Comparison of ENCODE assay signal across 8 cellular contexts in genomic region chr19:35040826-35041547, GRCh38. TPM values are rescaled to one million over a fixed set of nuclear protein-coding genes. Genes with fewer than 3 reads are reported as not detected.
DNase-seq lines count a peak whose midpoint lies in the region; ATAC-seq and TF ChIP-seq lines count a peak whose summit lies in the region.

No MANE protein-coding gene starts in this region.

- CTCF ChIA-PET in activated CD4-positive, alpha-beta T cell treated with anti-CD3 and anti-CD28 coated beads for 36 hours (lab: Charles Lee) = no interaction called here

- peaks cover 4% of the 10 kb centered on the region for H3K27me3 Mint-ChIP-seq in activated CD4-positive, alpha-beta T cell treated with anti-CD3 and anti-CD28 coated beads for 36 hours

- H3K36me3 Mint-ChIP-seq in activated CD4-positive, alpha-beta T cell treated with anti-CD3 and anti-CD28 coated beads for 36 hours (ENCODE audit: low read depth) = no peaks in the 10 kb centered on the region

- TF ChIP-seq RAD21 in liver (IDR thresholded peaks at IDR 0.05) = peak in 1 of 2 donors; percentile 48

- peak; percentile 3 for TF ChIP-seq CTCF in liver (IDR thresholded peaks at IDR 0.05; ENCODE audit: low read depth, low read length, missing input control)

- H3K4me2 ChIP-seq in Karpas-422 (ENCODE audit: low read depth, low read length, poor library complexity, severe bottlenecking) = no peak overlapping the region

- peaks cover 27% of the 10 kb centered on the region for H3K4me1 Mint-ChIP-seq in activated CD4-positive, alpha-beta T cell treated with anti-CD3 and anti-CD28 coated beads for 36 hours

- H3K79me2 ChIP-seq in Karpas-422 (ENCODE audit: low read length) = no peaks in the 10 kb centered on the region

- H3K9me3 Mint-ChIP-seq in activated CD4-positive, alpha-beta T cell treated with anti-CD3 and anti-CD28 coated beads for 36 hours (ENCODE audit: low read depth) = no peaks in the 10 kb centered on the region

- H3K4me1 ChIP-seq in liver (ENCODE audit: control insufficient read depth in 4 of 4, insufficient read depth in 4 of 4, low read length in 3 of 4) (peaks cover 24 to 72% (median 34%) of the 10 kb centered on the region in 4 donors), Karpas-422 (ENCODE audit: low read length) (peaks cover 6% of the 10 kb centered on the region)

- H3K27ac Mint-ChIP-seq in activated CD4-positive, alpha-beta T cell treated with anti-CD3 and anti-CD28 coated beads for 36 hours = peak overlapping the region; percentile 9

- H3K4me3 Mint-ChIP-seq in activated CD4-positive, alpha-beta T cell treated with anti-CD3 and anti-CD28 coated beads for 36 hours = peak overlapping the region; percentile 50

- H3K9me3 ChIP-seq in liver (ENCODE audit: control insufficient read depth in 4 of 4, low read length in 3 of 4) (no peaks in the 10 kb centered on the region), Karpas-422 (ENCODE audit: low read length) (no peaks in the 10 kb centered on the region)

- peak; percentile 11 for ATAC-seq in activated CD4-positive, alpha-beta T cell treated with anti-CD3 and anti-CD28 coated beads for 36 hours
- ATAC-seq in HG02870 (IDR thresholded peaks at IDR 0.05; ENCODE audit: unreplicated experiment) (no peak), HG03460 (IDR thresholded peaks at IDR 0.05; ENCODE audit: unreplicated experiment) (no peak)

- intact Hi-C loops in activated CD4-positive, alpha-beta T cell treated with anti-CD3 and anti-CD28 coated beads for 36 hours (cut with DNase I, micrococcal nuclease) = no loop called here

- peak; percentile 59 for DNase-seq in activated CD4-positive, alpha-beta T cell treated with anti-CD3 and anti-CD28 coated beads for 36 hours
- DNase-seq in activated CD4-positive, alpha-beta T cell treated with anti-CD3 and anti-CD28 coated beads for 1 hour = no peak
- DNase-seq in cerebellar cortex (ENCODE audit: low spot score) (peak; percentile 54), Karpas-422 (no peak)
- DNase-seq in stimulated activated CD8-positive, alpha-beta memory T cell treated with anti-CD3 and anti-CD28 coated beads, Interleukin-4, amount 100 ng/mL, for 48 hours = peak; percentile 52

- no peaks in the 10 kb centered on the region for H4K20me1 ChIP-seq in Karpas-422 (ENCODE audit: insufficient read depth, low read depth, low read length)

- WGBS in liver = 5% methylated on average over 36 of the region's 36 CpGs

- no peaks in the 10 kb centered on the region for H3K9me2 ChIP-seq in Karpas-422 (replicated peaks; ENCODE audit: insufficient read depth, low read length)

- POLR2A ChIA-PET in activated CD4-positive, alpha-beta T cell treated with anti-CD3 and anti-CD28 coated beads for 36 hours (lab: Charles Lee) = no interaction called here

- H3K9ac ChIP-seq in liver (ENCODE audit: low read depth in 1 of 2, low read length in 2 of 2) (peak overlapping the region in 1 of 2 donors; percentile 60), Karpas-422 (ENCODE audit: low read length) (no peak overlapping the region)

- H3K27ac ChIP-seq in liver (ENCODE audit: low read depth in 1 of 2, low read length in 2 of 2) (peak overlapping the region; percentile 93 to 98), Karpas-422 (ENCODE audit: low read length) (no peak overlapping the region)

- no peaks in the 10 kb centered on the region for H3K27me3 ChIP-seq in liver (ENCODE audit: control insufficient read depth in 4 of 4, insufficient read depth in 4 of 4, low read length in 3 of 4)
- no peaks in the 10 kb centered on the region for H3K27me3 ChIP-seq in Karpas-422 (ENCODE audit: low read length)

- peak overlapping the region in 2 of 3 donors; percentile 49 to 56 for H3K4me3 ChIP-seq in liver (ENCODE audit: low read depth in 1 of 3, low read length in 3 of 3)
- H3K4me3 ChIP-seq in Karpas-422 (ENCODE audit: low read length) = no peak overlapping the region

- H3K36me3 ChIP-seq in liver (ENCODE audit: control insufficient read depth in 4 of 4, insufficient read depth in 3 of 4, low read depth in 1 of 4, low read length in 3 of 4) (peaks cover 0 to 2% (median 0%) of the 10 kb centered on the region in 4 donors), Karpas-422 (ENCODE audit: insufficient read depth, low read length) (no peaks in the 10 kb centered on the region)

- no peak overlapping the region for H2AFZ ChIP-seq in Karpas-422 (ENCODE audit: low read length)

TF ChIP-seq in liver, 16 proteins besides CTCF, POLR2A, EP300 and RAD21:
- TF ChIP-seq REST (IDR thresholded peaks at IDR 0.05) (peak; percentile 85), EGR1 (IDR thresholded peaks at IDR 0.05; ENCODE audit: low read depth in 2 of 2) (peak in 1 of 2 donors; percentile 38), ATF3 (IDR thresholded peaks at IDR 0.05) (peak; percentile 70), JUND (IDR thresholded peaks at IDR 0.05) (peak; percentile 69 to 75), RXRA (IDR thresholded peaks at IDR 0.05) (peak; percentile 95 to 98), FOXA2 (IDR thresholded peaks at IDR 0.05) (peak; percentile 81), NR2F2 (IDR thresholded peaks at IDR 0.05) (peak; percentile 98), GABPA (IDR thresholded peaks at IDR 0.05 in 1 of 2, conservative IDR thresholded peaks at IDR 0.05 in 1 of 2) (peak in 1 of 2 donors; percentile 77), HNF4G (IDR thresholded peaks at IDR 0.05) (peak; percentile 65), FOXA1 (IDR thresholded peaks at IDR 0.05) (peak; percentile 88), MAX (IDR thresholded peaks at IDR 0.05) (peak; percentile 83), SP1 (IDR thresholded peaks at IDR 0.05) (peak; percentile 98), YY1 (IDR thresholded peaks at IDR 0.05) (peak; percentile 73), TAF1 (conservative IDR thresholded peaks at IDR 0.05) (no peak), HNF4A (conservative IDR thresholded peaks at IDR 0.05) (peak; percentile 79 to 84)
- TF ChIP-seq, protein P1, sequence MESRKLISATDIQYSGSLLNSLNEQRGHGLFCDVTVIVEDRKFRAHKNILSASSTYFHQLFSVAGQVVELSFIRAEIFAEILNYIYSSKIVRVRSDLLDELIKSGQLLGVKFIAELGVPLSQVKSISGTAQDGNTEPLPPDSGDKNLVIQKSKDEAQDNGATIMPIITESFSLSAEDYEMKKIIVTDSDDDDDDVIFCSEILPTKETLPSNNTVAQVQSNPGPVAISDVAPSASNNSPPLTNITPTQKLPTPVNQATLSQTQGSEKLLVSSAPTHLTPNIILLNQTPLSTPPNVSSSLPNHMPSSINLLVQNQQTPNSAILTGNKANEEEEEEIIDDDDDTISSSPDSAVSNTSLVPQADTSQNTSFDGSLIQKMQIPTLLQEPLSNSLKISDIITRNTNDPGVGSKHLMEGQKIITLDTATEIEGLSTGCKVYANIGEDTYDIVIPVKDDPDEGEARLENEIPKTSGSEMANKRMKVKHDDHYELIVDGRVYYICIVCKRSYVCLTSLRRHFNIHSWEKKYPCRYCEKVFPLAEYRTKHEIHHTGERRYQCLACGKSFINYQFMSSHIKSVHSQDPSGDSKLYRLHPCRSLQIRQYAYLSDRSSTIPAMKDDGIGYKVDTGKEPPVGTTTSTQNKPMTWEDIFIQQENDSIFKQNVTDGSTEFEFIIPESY (IDR thresholded peaks at IDR 0.05) = peak; percentile 86

RNA-seq across cellular contexts. Expression of gene HPN, which starts 0.5 kb away (rescaled TPM):
- total RNA-seq in activated CD4-positive, alpha-beta T cell treated with anti-CD3 and anti-CD28 coated beads for 36 hours = under 1 TPM in 1 of 2 experiments, not detected in 1; 0.09 TPM
- total RNA-seq in liver = 100 to 1,000 TPM; 130 to 239 TPM
- polyA plus RNA-seq in liver = 100 to 1,000 TPM; 430 to 535 TPM
- 0.11 TPM in 1 of 2 replicates, not detected in the other for total RNA-seq in Karpas-422 (2014; rRNA removed; shearing (Covaris generic); ENCODE audit: low replicate concordance)

RNA-seq across cellular contexts. Expression of gene SCN1B, which starts 10.7 kb away (rescaled TPM):
- 1 to 10 TPM; 1.3 to 1.6 TPM for total RNA-seq in activated CD4-positive, alpha-beta T cell treated with anti-CD3 and anti-CD28 coated beads for 36 hours
- total RNA-seq in liver = 1 to 10 TPM; 2.0 to 4.9 TPM
- polyA plus RNA-seq in liver = 1 to 10 TPM; 1.6 to 5.8 TPM
- total RNA-seq in Karpas-422 (2014; rRNA removed; shearing (Covaris generic); ENCODE audit: low replicate concordance) = 0.52 and 0.54 TPM in 2 replicates

RNA-seq across cellular contexts. Expression of gene GRAMD1A, which starts 40.9 kb away (rescaled TPM):
- total RNA-seq in activated CD4-positive, alpha-beta T cell treated with anti-CD3 and anti-CD28 coated beads for 36 hours = 100 to 1,000 TPM; 185 to 227 TPM
- 10 to 100 TPM; 12.5 to 14.1 TPM for total RNA-seq in liver
- 1 to 10 TPM; 8.6 to 9.9 TPM for polyA plus RNA-seq in liver
- 45.2 and 76.4 TPM in 2 replicates for total RNA-seq in Karpas-422 (2014; rRNA removed; shearing (Covaris generic); ENCODE audit: low replicate concordance)

Comparison
In these comparisons a context has a peak if more than half of its experiments do, and no peak if none do; other contexts are left out.
1. DNase-seq: peak in activated CD4-positive, alpha-beta T cell treated with anti-CD3 and anti-CD28 coated beads for 36 hours (single experiment), cerebellar cortex (single experiment) and stimulated activated CD8-positive, alpha-beta memory T cell treated with anti-CD3 and anti-CD28 coated beads, Interleukin-4, amount 100 ng/mL, for 48 hours (single experiment); none in activated CD4-positive, alpha-beta T cell treated with anti-CD3 and anti-CD28 coated beads for 1 hour (single experiment) and Karpas-422 (single experiment).
2. RNA of gene HPN, which starts 0.5 kb away (total RNA-seq): 130 to 239 TPM in liver; 0.11 TPM in Karpas-422 and 0.09 TPM in activated CD4-positive, alpha-beta T cell treated with anti-CD3 and anti-CD28 coated beads for 36 hours; every median in the first group is over 100 times any median in the second.